In the genomic region with DNA sequence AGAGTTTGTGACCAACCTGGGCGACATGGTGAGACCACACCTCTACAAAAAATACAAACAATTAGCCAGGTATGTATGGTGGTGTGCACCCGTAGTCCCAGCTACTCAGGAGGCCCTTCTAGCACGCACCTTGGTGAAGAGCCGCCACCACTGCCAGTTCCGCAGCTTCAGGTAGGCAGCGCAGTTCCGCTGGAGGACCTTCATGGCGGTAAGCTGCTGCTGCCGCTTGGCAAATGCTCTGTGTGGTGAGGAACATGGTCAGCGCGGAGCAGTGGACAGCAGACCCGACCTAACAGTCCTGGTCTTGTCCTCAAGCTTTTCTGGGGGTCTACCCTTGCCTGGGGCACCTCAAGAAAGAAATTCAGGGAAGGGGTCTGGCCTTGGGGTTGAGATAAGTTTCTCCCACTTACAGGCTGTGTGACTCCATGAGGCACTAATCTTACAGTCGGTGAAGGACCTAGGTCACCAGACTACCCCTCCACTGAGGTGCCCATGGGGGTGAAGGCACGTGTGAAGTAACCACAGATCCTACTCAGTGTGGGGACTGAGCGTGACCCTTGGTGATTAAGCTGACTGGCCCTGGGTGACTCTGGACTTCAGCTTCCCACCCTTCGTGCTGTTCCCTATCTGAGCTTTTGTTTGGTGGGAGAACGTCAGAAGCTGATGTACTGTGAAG, we compare ENCODE assay signal across 16 cellular contexts. TPM values are rescaled to one million over a fixed set of nuclear protein-coding genes. Genes with fewer than 3 reads are reported as not detected.
DNase-seq lines count a peak whose midpoint lies in the region; ATAC-seq and TF ChIP-seq lines count a peak whose summit lies in the region.
"Had no signal": no experiment of that assay in that cellular context is flagged by ENCODE, and none has a peak within 500 bp of the region (broad histone marks: within the 10 kb centered on the region; RNA-seq: fewer than 3 reads in every experiment).

No MANE protein-coding gene starts in this region.

- H3K4me2 ChIP-seq in PC-3 (ENCODE audit: low read length): no peak overlapping the region

- H3K4me1 Mint-ChIP-seq in activated CD8-positive, alpha-beta T cell treated with anti-CD3 and anti-CD28 coated beads for 36 hours (ENCODE audit: low read depth): peaks cover 6% of the 10 kb centered on the region
- H3K4me1 Mint-ChIP-seq in activated CD8-positive, alpha-beta T cell treated with anti-CD3 and anti-CD28 coated beads, Interleukin-2, amount 10 ng/mL, durations not matched to agents 7 days and 5 days (ENCODE audit: low read depth): peaks cover 12% of the 10 kb centered on the region
- H3K4me1 Mint-ChIP-seq in activated T-helper 1 cell treated with anti-CD3 and anti-CD28 coated beads, Interleukin-12 subunit alpha, Interleukin-12 subunit beta, Interleukin-2, Interleukin-4 antibody, amounts not matched to agents 30 ng/mL and 10 ng/mL and 1 ng/mL, durations not matched to agents 14 hours and 24 hours and 36 hours (ENCODE audit: low read depth): peaks cover 6% of the 10 kb centered on the region
- H3K4me1 Mint-ChIP-seq: mesothelial cell of epicardium had no signal

- 81 to 93% methylated on average over 8 to 16 of the region's 17 CpGs for WGBS in esophagus squamous epithelium, 2 donors
- 90 to 96% (median 92%) methylated on average over 16 to 17 of the region's 17 CpGs for WGBS in spleen, 5 donors

- DNase-seq in activated CD8-positive, alpha-beta T cell treated with anti-CD3 and anti-CD28 coated beads for 36 hours: no peak
- DNase-seq in activated CD8-positive, alpha-beta T cell treated with anti-CD3 and anti-CD28 coated beads, Interleukin-2, amount 10 ng/mL, durations not matched to agents 7 days and 5 days: no peak
- DNase-seq in PC-3 (no peak), esophagus squamous epithelium (lab: John Stamatoyannopoulos, UW) (no peak), spleen (no peak), COLO668 (lab: John Stamatoyannopoulos, UW; ENCODE audit: unreplicated experiment) (no peak)
- DNase-seq in activated T-helper 1 cell treated with anti-CD3 and anti-CD28 coated beads, Interleukin-12 subunit alpha, Interleukin-12 subunit beta, Interleukin-2, Interleukin-4 antibody, amounts not matched to agents 30 ng/mL and 10 ng/mL and 1 ng/mL, durations not matched to agents 14 hours and 24 hours and 36 hours (ENCODE audit: low spot score): no peak
- no peak for DNase-seq in stimulated activated naive CD4-positive, alpha-beta T cell (lab: John Stamatoyannopoulos, UW)
- DNase-seq: activated CD8-positive, alpha-beta memory T cell treated with anti-CD3 and anti-CD28 coated beads, Interleukin-2, amount 10 ng/mL, durations not matched to agents 7 days and 5 days; adrenal gland; COR-L47; GF-D8; head of caudate nucleus; NCI-H446 treated with DMSO at 0.1 percent for 48 hours had no signal

- intact Hi-C loops in activated CD8-positive, alpha-beta T cell treated with anti-CD3 and anti-CD28 coated beads for 36 hours (cut with micrococcal nuclease): no loop called here
- intact Hi-C loops in PC-3 (cut with micrococcal nuclease): loop anchor here (5.0 kb wide), 1 partner anchor 85 kb away; a partner anchor contains a TSS
- intact Hi-C loops in esophagus squamous epithelium (cut with DNase I): no loop called here
- intact Hi-C loops in spleen (cut with DNase I; ENCODE audit: low total_unique reads): loop anchor here (5.0 kb wide), 1 partner anchor 170 kb away; no protein-coding TSS in a partner anchor
- intact Hi-C loops in activated T-helper 1 cell treated with anti-CD3 and anti-CD28 coated beads, Interleukin-12 subunit alpha, Interleukin-12 subunit beta, Interleukin-2, Interleukin-4 antibody, amounts not matched to agents 30 ng/mL and 10 ng/mL and 1 ng/mL, durations not matched to agents 14 hours and 24 hours and 36 hours (cut with micrococcal nuclease): no loop called here

- TF ChIP-seq CTCF in activated CD8-positive, alpha-beta T cell treated with anti-CD3 and anti-CD28 coated beads for 36 hours (IDR thresholded peaks at IDR 0.05): no peak
- TF ChIP-seq CTCF in PC-3 (conservative IDR thresholded peaks at IDR 0.05; ENCODE audit: low read depth, low read length) (no peak), esophagus squamous epithelium (IDR thresholded peaks at IDR 0.05) (no peak), spleen (IDR thresholded peaks at IDR 0.05 in 8 of 11, conservative IDR thresholded peaks at IDR 0.05 in 3 of 11) (no peak)

- H3K9me3 Mint-ChIP-seq in activated CD8-positive, alpha-beta T cell treated with anti-CD3 and anti-CD28 coated beads for 36 hours: no peaks in the 10 kb centered on the region
- H3K9me3 Mint-ChIP-seq in activated CD8-positive, alpha-beta T cell treated with anti-CD3 and anti-CD28 coated beads, Interleukin-2, amount 10 ng/mL, durations not matched to agents 7 days and 5 days (ENCODE audit: insufficient read depth): no peaks in the 10 kb centered on the region
- no peaks in the 10 kb centered on the region for H3K9me3 Mint-ChIP-seq in activated T-helper 1 cell treated with anti-CD3 and anti-CD28 coated beads, Interleukin-12 subunit alpha, Interleukin-12 subunit beta, Interleukin-2, Interleukin-4 antibody, amounts not matched to agents 30 ng/mL and 10 ng/mL and 1 ng/mL, durations not matched to agents 14 hours and 24 hours and 36 hours
- H3K9me3 Mint-ChIP-seq: mesothelial cell of epicardium had no signal

- no peaks in the 10 kb centered on the region for H3K27me3 Mint-ChIP-seq in activated CD8-positive, alpha-beta T cell treated with anti-CD3 and anti-CD28 coated beads for 36 hours
- H3K27me3 Mint-ChIP-seq in activated CD8-positive, alpha-beta T cell treated with anti-CD3 and anti-CD28 coated beads, Interleukin-2, amount 10 ng/mL, durations not matched to agents 7 days and 5 days (ENCODE audit: low read depth): no peaks in the 10 kb centered on the region
- no peaks in the 10 kb centered on the region for H3K27me3 Mint-ChIP-seq in activated T-helper 1 cell treated with anti-CD3 and anti-CD28 coated beads, Interleukin-12 subunit alpha, Interleukin-12 subunit beta, Interleukin-2, Interleukin-4 antibody, amounts not matched to agents 30 ng/mL and 10 ng/mL and 1 ng/mL, durations not matched to agents 14 hours and 24 hours and 36 hours (ENCODE audit: insufficient read depth)
- H3K27me3 Mint-ChIP-seq: activated CD8-positive, alpha-beta memory T cell treated with anti-CD3 and anti-CD28 coated beads, Interleukin-2, amount 10 ng/mL, durations not matched to agents 7 days and 5 days had no signal

- no peak overlapping the region for H3K4me3 Mint-ChIP-seq in activated CD8-positive, alpha-beta T cell treated with anti-CD3 and anti-CD28 coated beads for 36 hours
- no peak overlapping the region for H3K4me3 Mint-ChIP-seq in activated CD8-positive, alpha-beta T cell treated with anti-CD3 and anti-CD28 coated beads, Interleukin-2, amount 10 ng/mL, durations not matched to agents 7 days and 5 days
- no peak overlapping the region for H3K4me3 Mint-ChIP-seq in activated T-helper 1 cell treated with anti-CD3 and anti-CD28 coated beads, Interleukin-12 subunit alpha, Interleukin-12 subunit beta, Interleukin-2, Interleukin-4 antibody, amounts not matched to agents 30 ng/mL and 10 ng/mL and 1 ng/mL, durations not matched to agents 14 hours and 24 hours and 36 hours
- H3K4me3 Mint-ChIP-seq: activated CD8-positive, alpha-beta memory T cell treated with anti-CD3 and anti-CD28 coated beads, Interleukin-2, amount 10 ng/mL, durations not matched to agents 7 days and 5 days; mesothelial cell of epicardium had no signal

- no peaks in the 10 kb centered on the region for H3K27me3 ChIP-seq in PC-3 (ENCODE audit: low read length)
- no peaks in the 10 kb centered on the region for H3K27me3 ChIP-seq in esophagus squamous epithelium
- no peaks in the 10 kb centered on the region for H3K27me3 ChIP-seq in spleen (replicated peaks in 1 of 7)
- H3K27me3 ChIP-seq: adrenal gland had no signal

- H2AFZ ChIP-seq in PC-3 (ENCODE audit: low read length): no peak overlapping the region
- H2AFZ ChIP-seq: parathyroid adenoma had no signal

- POLR2A ChIA-PET in activated CD8-positive, alpha-beta T cell treated with anti-CD3 and anti-CD28 coated beads for 36 hours (lab: Charles Lee): interaction anchor here (0.7 to 2.8 kb wide), 7 partner anchors 9 to 226 kb away, joined by 3 to 12 read pairs (median 4); no protein-coding TSS in a partner anchor
- POLR2A ChIA-PET in activated CD8-positive, alpha-beta T cell treated with anti-CD3 and anti-CD28 coated beads, Interleukin-2, amount 10 ng/mL, durations not matched to agents 7 days and 5 days (lab: Charles Lee): interaction anchor here (1.0 to 1.4 kb wide), 2 partner anchors 29 to 227 kb away, joined by 3 to 4 read pairs; a partner anchor contains a TSS
- POLR2A ChIA-PET in PC-3 (lab: Charles Lee; ENCODE audit: unreplicated experiment): interaction anchor here (1.5 kb wide), 1 partner anchor 166 kb away, joined by 3 read pairs; no protein-coding TSS in a partner anchor

- no peaks in the 10 kb centered on the region for H3K79me2 ChIP-seq in PC-3 (ENCODE audit: low read length)

- BruUV-seq in PC-3 (replicated peaks; lab: Mats Ljungman, UMichigan): no TSS peak

- peaks cover 79% of the 10 kb centered on the region for H3K36me3 ChIP-seq in PC-3 (ENCODE audit: low read depth, low read length)
- H3K36me3 ChIP-seq in esophagus squamous epithelium: peaks cover 95 to 100% (median 98%) of the 10 kb centered on the region in 3 donors
- peaks cover 36 to 100% (median 100%) of the 10 kb centered on the region in 6 donors for H3K36me3 ChIP-seq in spleen

- H3K27ac ChIP-seq in PC-3 (ENCODE audit: low read length): peak overlapping the region; percentile 42
- H3K27ac ChIP-seq in esophagus squamous epithelium: peak overlapping the region in 3 of 4 donors; percentile 58 to 73 (median 72)
- H3K27ac ChIP-seq in spleen: peak overlapping the region in 7 of 8 donors; percentile 1 to 70 (median 64)
- H3K27ac ChIP-seq: parathyroid adenoma had no signal

- H3F3A ChIP-seq in PC-3 (ENCODE audit: low read length, unreplicated experiment): no peaks in the 10 kb centered on the region

- H3K4me3 ChIP-seq in PC-3 (ENCODE audit: low read length): no peak overlapping the region
- H3K4me3 ChIP-seq in esophagus squamous epithelium: no peak overlapping the region
- no peak overlapping the region for H3K4me3 ChIP-seq in spleen
- H3K4me3 ChIP-seq: adrenal gland had no signal

- TF ChIP-seq POLR2A in esophagus squamous epithelium (IDR thresholded peaks at IDR 0.05) (no peak), spleen (IDR thresholded peaks at IDR 0.05) (no peak)

- peak overlapping the region; percentile 46 for H3K27ac Mint-ChIP-seq in activated CD8-positive, alpha-beta T cell treated with anti-CD3 and anti-CD28 coated beads for 36 hours
- no peak overlapping the region for H3K27ac Mint-ChIP-seq in activated CD8-positive, alpha-beta T cell treated with anti-CD3 and anti-CD28 coated beads, Interleukin-2, amount 10 ng/mL, durations not matched to agents 7 days and 5 days
- no peak overlapping the region for H3K27ac Mint-ChIP-seq in activated T-helper 1 cell treated with anti-CD3 and anti-CD28 coated beads, Interleukin-12 subunit alpha, Interleukin-12 subunit beta, Interleukin-2, Interleukin-4 antibody, amounts not matched to agents 30 ng/mL and 10 ng/mL and 1 ng/mL, durations not matched to agents 14 hours and 24 hours and 36 hours
- H3K27ac Mint-ChIP-seq: mesothelial cell of epicardium had no signal

- peaks cover 77% of the 10 kb centered on the region for H3K36me3 Mint-ChIP-seq in activated CD8-positive, alpha-beta T cell treated with anti-CD3 and anti-CD28 coated beads for 36 hours (ENCODE audit: low read depth)
- peaks cover 80% of the 10 kb centered on the region for H3K36me3 Mint-ChIP-seq in activated CD8-positive, alpha-beta T cell treated with anti-CD3 and anti-CD28 coated beads, Interleukin-2, amount 10 ng/mL, durations not matched to agents 7 days and 5 days (ENCODE audit: low read depth)
- H3K36me3 Mint-ChIP-seq in activated T-helper 1 cell treated with anti-CD3 and anti-CD28 coated beads, Interleukin-12 subunit alpha, Interleukin-12 subunit beta, Interleukin-2, Interleukin-4 antibody, amounts not matched to agents 30 ng/mL and 10 ng/mL and 1 ng/mL, durations not matched to agents 14 hours and 24 hours and 36 hours (ENCODE audit: low read depth): peaks cover 41% of the 10 kb centered on the region

- H3K9ac ChIP-seq in PC-3 (ENCODE audit: low read length): no peak overlapping the region
- H3K9ac ChIP-seq: parathyroid adenoma had no signal

- peaks cover 12% of the 10 kb centered on the region for H4K20me1 ChIP-seq in PC-3 (ENCODE audit: low read length)

- H3K4me1 ChIP-seq in PC-3 (ENCODE audit: insufficient read depth, low read length): peaks cover 36% of the 10 kb centered on the region
- peaks cover 0 to 6% (median 0%) of the 10 kb centered on the region in 3 donors for H3K4me1 ChIP-seq in esophagus squamous epithelium
- H3K4me1 ChIP-seq in spleen: peaks cover 7 to 54% (median 24%) of the 10 kb centered on the region in 6 donors
- H3K4me1 ChIP-seq: adrenal gland, parathyroid adenoma had no signal

- CTCF ChIA-PET in activated CD8-positive, alpha-beta T cell treated with anti-CD3 and anti-CD28 coated beads for 36 hours (lab: Charles Lee): interaction anchor here (0.6 to 10.8 kb wide), 26 partner anchors 10 to 220 kb away, joined by 3 to 152 read pairs (median 8); no protein-coding TSS in a partner anchor
- CTCF ChIA-PET in activated CD8-positive, alpha-beta T cell treated with anti-CD3 and anti-CD28 coated beads, Interleukin-2, amount 10 ng/mL, durations not matched to agents 7 days and 5 days (lab: Charles Lee): interaction anchor here (1.0 to 4.0 kb wide), 25 partner anchors 9 to 191 kb away, joined by 3 to 60 read pairs (median 8); a partner anchor contains a TSS
- CTCF ChIA-PET in PC-3 (lab: Charles Lee): interaction anchor here (1.0 kb wide), 1 partner anchor 167 kb away, joined by 4 read pairs; no protein-coding TSS in a partner anchor

- no peak for ATAC-seq in activated CD8-positive, alpha-beta T cell treated with anti-CD3 and anti-CD28 coated beads for 36 hours
- no peak for ATAC-seq in activated CD8-positive, alpha-beta T cell treated with anti-CD3 and anti-CD28 coated beads, Interleukin-2, amount 10 ng/mL, durations not matched to agents 7 days and 5 days
- ATAC-seq in PC-3: no peak
- ATAC-seq: activated CD8-positive, alpha-beta memory T cell treated with anti-CD3 and anti-CD28 coated beads, Interleukin-2, amount 10 ng/mL, durations not matched to agents 7 days and 5 days had no signal

- H3K9me3 ChIP-seq in PC-3 (ENCODE audit: low read length) (no peaks in the 10 kb centered on the region), esophagus squamous epithelium (no peaks in the 10 kb centered on the region), spleen (no peaks in the 10 kb centered on the region)
- H3K9me3 ChIP-seq: adrenal gland had no signal

- no peaks in the 10 kb centered on the region for H3K9me2 ChIP-seq in PC-3 (replicated peaks; ENCODE audit: low read length)

RNA-seq across cellular contexts. Expression of a gene that starts 49.6 kb away (rescaled TPM):
- total RNA-seq in activated CD8-positive, alpha-beta T cell treated with anti-CD3 and anti-CD28 coated beads for 36 hours: 10 to 100 TPM; 13.8 to 17.1 TPM
- 10 to 100 TPM; 37.4 to 38.2 TPM for total RNA-seq in activated CD8-positive, alpha-beta T cell treated with anti-CD3 and anti-CD28 coated beads, Interleukin-2, amount 10 ng/mL, durations not matched to agents 7 days and 5 days
- 0.52 TPM in 1 of 2 replicates, not detected in the other for total RNA-seq in PC-3 (2014; rRNA removed)
- 10 to 100 TPM in 3 of 4 donors, 1 to 10 TPM in 1; 8.4 to 49.3 (median 20.6) TPM for total RNA-seq in esophagus squamous epithelium
- 100 to 1,000 TPM in 1 of 7 donors, 10 to 100 TPM in 6; 33.3 to 108 (median 73.9) TPM for total RNA-seq in spleen
- 10 to 100 TPM in 2 of 3 donors, 1 to 10 TPM in 1; 10.0 to 24.2 (median 11.4) TPM for polyA plus RNA-seq in spleen
- 36.7 and 37.1 TPM in 2 replicates for total RNA-seq in activated T-helper 1 cell treated with anti-CD3 and anti-CD28 coated beads, Interleukin-12 subunit alpha, Interleukin-12 subunit beta, Interleukin-2, Interleukin-4 antibody, amounts not matched to agents 30 ng/mL and 10 ng/mL and 1 ng/mL, durations not matched to agents 14 hours and 24 hours and 36 hours

Comparison
In these comparisons a context has a peak if more than half of its experiments do, and no peak if none do; other contexts are left out.
1. intact Hi-C loops: an anchor here in PC-3 (5.0 kb wide) and spleen (5.0 kb wide); none called in activated CD8-positive, alpha-beta T cell treated with anti-CD3 and anti-CD28 coated beads for 36 hours, esophagus squamous epithelium and activated T-helper 1 cell treated with anti-CD3 and anti-CD28 coated beads, Interleukin-12 subunit alpha, Interleukin-12 subunit beta, Interleukin-2, Interleukin-4 antibody, amounts not matched to agents 30 ng/mL and 10 ng/mL and 1 ng/mL, durations not matched to agents 14 hours and 24 hours and 36 hours.